ENCODE assay signal across 23 cellular contexts in the genomic region with DNA sequence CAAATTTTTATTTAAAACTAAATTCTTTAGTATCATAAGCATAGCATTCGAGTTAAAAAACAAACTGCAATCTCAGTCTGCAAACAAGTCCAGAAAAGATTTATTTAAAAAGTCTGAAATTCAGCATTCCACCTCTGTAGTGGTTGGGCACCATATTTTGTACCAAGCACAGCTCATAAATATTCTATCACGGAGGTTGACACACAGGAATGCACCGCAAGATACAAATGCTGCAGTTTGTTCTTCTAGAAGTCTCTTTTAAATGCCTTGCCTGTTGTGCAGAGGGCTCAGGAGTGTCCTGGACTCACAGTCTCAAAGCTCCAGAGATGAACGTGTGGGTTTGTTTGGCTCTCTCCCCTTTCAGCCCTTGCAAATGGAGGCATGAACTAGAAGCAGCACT.
DNase-seq lines count a peak whose midpoint lies in the region; ATAC-seq, FAIRE-seq and TF ChIP-seq lines count a peak whose summit lies in the region.
"Had no signal": no experiment of that assay in that cellular context is flagged by ENCODE, and none has a peak within 500 bp of the region (broad histone marks: within the 10 kb centered on the region; RNA-seq: fewer than 3 reads in every experiment).

No MANE protein-coding gene starts in this region.

- H3K9me1 ChIP-seq in IMR-90 (ENCODE audit: insufficient read depth, low read length) = peaks cover 29% of the 10 kb centered on the region

- H3K36me3 ChIP-seq in IMR-90 (ENCODE audit: control insufficient read depth, insufficient read depth, low read length) = no peaks in the 10 kb centered on the region
- no peaks in the 10 kb centered on the region for H3K36me3 ChIP-seq in H1 (ENCODE audit: control insufficient read depth in 2 of 4, insufficient read depth in 4 of 4, low read length in 3 of 4)
- no peaks in the 10 kb centered on the region for H3K36me3 ChIP-seq in muscle layer of duodenum (ENCODE audit: control insufficient read depth in 1 of 2, insufficient read depth in 2 of 2, low read length in 2 of 2)
- H3K36me3 ChIP-seq in vagina = no peaks in the 10 kb centered on the region
- H3K36me3 ChIP-seq: suprapubic skin had no signal

- H3K27ac Mint-ChIP-seq in T-helper 2 cell treated with Interferon-gamma antibody and Interleukin-4, amounts not matched to agents 5 μg/mL and 100 μg/mL, for 36 hours = no peak overlapping the region
- H3K27ac Mint-ChIP-seq: activated CD4-positive, alpha-beta memory T cell treated with anti-CD3 and anti-CD28 coated beads, Interleukin-2, amount 10 ng/mL, durations not matched to agents 7 days and 5 days; effector memory CD8-positive, alpha-beta T cell; progenitor cell of endocrine pancreas had no signal

- H3K4me3 ChIP-seq in IMR-90 (ENCODE audit: insufficient read depth, low read depth, low read length) = no peak overlapping the region
- no peak overlapping the region for H3K4me3 ChIP-seq in H1 (ENCODE audit: extremely low read depth in 1 of 4, insufficient read depth in 2 of 4, low read depth in 3 of 4, low read length in 4 of 4)
- H3K4me3 ChIP-seq in muscle layer of duodenum (ENCODE audit: low read depth in 1 of 2, low read length in 2 of 2) = no peak overlapping the region
- H3K4me3 ChIP-seq in vagina = no peak overlapping the region
- H3K4me3 ChIP-seq: suprapubic skin had no signal

- H3K18ac ChIP-seq in IMR-90 (ENCODE audit: low read depth, low read length) = peak overlapping the region; percentile 98
- no peak overlapping the region for H3K18ac ChIP-seq in H1 (ENCODE audit: extremely low read depth, low read length)

- peak overlapping the region; percentile 80 for H3K27ac ChIP-seq in IMR-90 (ENCODE audit: insufficient read depth, low read length)
- no peak overlapping the region for H3K27ac ChIP-seq in H1 (ENCODE audit: low read depth, low read length)
- peak overlapping the region; percentile 46 for H3K27ac ChIP-seq in muscle layer of duodenum (ENCODE audit: low read length)
- peak overlapping the region; percentile 53 for H3K27ac ChIP-seq in vagina
- H3K27ac ChIP-seq: HL-60 had no signal

- TF ChIP-seq RAD21 in IMR-90 (IDR thresholded peaks at IDR 0.05; ENCODE audit: low read length) (no peak), H1 (IDR thresholded peaks at IDR 0.05 in 1 of 2, conservative IDR thresholded peaks at IDR 0.05 in 1 of 2; ENCODE audit: low read depth in 2 of 2, low read length in 2 of 2) (no peak)

- no peaks in the 10 kb centered on the region for H3K36me3 Mint-ChIP-seq in T-helper 2 cell treated with Interferon-gamma antibody and Interleukin-4, amounts not matched to agents 5 μg/mL and 100 μg/mL, for 36 hours (ENCODE audit: low read depth)

- H3K79me1 ChIP-seq in IMR-90 (ENCODE audit: low read depth in 1 of 2, low read length in 2 of 2) = peaks cover 0 to 5% of the 10 kb centered on the region in 2 experiments; a peak in 2 of 4 replicates
- no peaks in the 10 kb centered on the region for H3K79me1 ChIP-seq in H1 (ENCODE audit: low read depth, low read length)

- H2BK120ac ChIP-seq in IMR-90 (ENCODE audit: low read depth, low read length) (peak overlapping the region; percentile 99), H1 (replicated peaks; ENCODE audit: low read depth, low read length) (no peak overlapping the region)

- H4K20me1 ChIP-seq in IMR-90 (ENCODE audit: insufficient read depth, low read length) = no peaks in the 10 kb centered on the region
- no peaks in the 10 kb centered on the region for H4K20me1 ChIP-seq in H1 (replicated peaks in 1 of 2; ENCODE audit: control insufficient read depth in 1 of 2, insufficient read depth in 2 of 2, low read length in 2 of 2)

- H3K23ac ChIP-seq in IMR-90 (ENCODE audit: low read depth, low read length) (peak overlapping the region; percentile 95), H1 (ENCODE audit: insufficient read length) (no peak overlapping the region)

- H3K27me3 ChIP-seq in IMR-90 (ENCODE audit: control insufficient read depth, insufficient read depth, low read length) (no peaks in the 10 kb centered on the region), H1 (replicated peaks in 1 of 4; ENCODE audit: control insufficient read depth in 3 of 4, extremely low read depth in 1 of 4, insufficient read depth in 3 of 4, low read length in 3 of 4) (no peaks in the 10 kb centered on the region), muscle layer of duodenum (ENCODE audit: low read depth, low read length) (no peaks in the 10 kb centered on the region), vagina (no peaks in the 10 kb centered on the region)
- H3K27me3 ChIP-seq: suprapubic skin had no signal

- no peak overlapping the region for H2BK12ac ChIP-seq in H1 (ENCODE audit: low read depth, low read length)

- no peak overlapping the region for H3K4me3 Mint-ChIP-seq in T-helper 2 cell treated with Interferon-gamma antibody and Interleukin-4, amounts not matched to agents 5 μg/mL and 100 μg/mL, for 36 hours
- H3K4me3 Mint-ChIP-seq: activated CD4-positive, alpha-beta memory T cell treated with anti-CD3 and anti-CD28 coated beads, Interleukin-2, amount 10 ng/mL, durations not matched to agents 7 days and 5 days; effector memory CD8-positive, alpha-beta T cell had no signal

- POLR2A ChIA-PET in IMR-90 (lab: Charles Lee; ENCODE audit: unreplicated experiment) (no interaction called here), H1 (lab: Charles Lee; ENCODE audit: partially characterized antibody) (no interaction called here)

- intact Hi-C loops in IMR-90 (cut with micrococcal nuclease) = loop anchor here (5.0 to 10.0 kb wide), 2 partner anchors 143 to 245 kb away; no protein-coding TSS in a partner anchor
- intact Hi-C loops in vagina (cut with DNase I) = no loop called here

- BruUV-seq in IMR-90 (replicated peaks; lab: Mats Ljungman, UMichigan) = no TSS peak

- H2BK5ac ChIP-seq in IMR-90 (ENCODE audit: low read depth, low read length, poor library complexity, severe bottlenecking) = peak overlapping the region; percentile 99
- H2BK5ac ChIP-seq in H1 (ENCODE audit: low read depth, low read length) = no peak overlapping the region

- H2AFZ ChIP-seq in IMR-90 (replicated peaks; ENCODE audit: low read length, poor library complexity) (peak overlapping the region; percentile 72), H1 (ENCODE audit: low read length) (0 out of 2 replicates have a peak overlapping the region, but pooled peaks have one; percentile 32)

- H3K4me1 ChIP-seq in IMR-90 (ENCODE audit: control insufficient read depth, insufficient read depth, low read length) (peaks cover 40% of the 10 kb centered on the region), H1 (replicated peaks in 1 of 4; ENCODE audit: control insufficient read depth in 3 of 4, insufficient read depth in 4 of 4, low read length in 3 of 4) (peaks cover 0 to 3% (median 0%) of the 10 kb centered on the region in 4 experiments; a peak in 1 of 7 replicates), muscle layer of duodenum (ENCODE audit: control insufficient read depth in 1 of 2, insufficient read depth in 2 of 2, low read length in 2 of 2) (peaks cover 7 to 12% of the 10 kb centered on the region in 2 donors), vagina (peaks cover 22% of the 10 kb centered on the region)

- CTCF ChIA-PET in IMR-90 (lab: Yijun Ruan, JAX) = interaction anchor here (2.3 kb wide), 1 partner anchor 48 kb away, joined by 8 read pairs; no protein-coding TSS in a partner anchor
- CTCF ChIA-PET in H1 (lab: Charles Lee; ENCODE audit: partially characterized antibody) = interaction anchor here (0.7 to 1.6 kb wide), 4 partner anchors 10 to 51 kb away, joined by 3 to 4 read pairs (median 4); no protein-coding TSS in a partner anchor

- peak overlapping the region; percentile 90 for H3K14ac ChIP-seq in IMR-90 (replicated peaks; ENCODE audit: low read depth, low read length)
- no peak overlapping the region for H3K14ac ChIP-seq in H1 (ENCODE audit: insufficient read length)

- H2AK9ac ChIP-seq in IMR-90 (replicated peaks; ENCODE audit: low read depth, low read length, poor library complexity) = peak overlapping the region; percentile 33

- no peaks in the 10 kb centered on the region for H3K79me2 ChIP-seq in H1 (ENCODE audit: control insufficient read depth in 1 of 2, insufficient read depth in 2 of 2, low read length in 2 of 2)

- H2BK20ac ChIP-seq in IMR-90 (ENCODE audit: low read depth, low read length) (peak overlapping the region; percentile 99), H1 (ENCODE audit: low read length) (no peak overlapping the region)

- no peak for FAIRE-seq in H1 (lab: Jason Lieb, UNC)
- FAIRE-seq: colon, GM12891 had no signal

- H3K9me3 ChIP-seq in IMR-90 (ENCODE audit: control insufficient read depth, insufficient read depth, low read length) (no peaks in the 10 kb centered on the region), H1 (ENCODE audit: insufficient read depth in 2 of 2, low read depth in 1 of 2, low read length in 1 of 2) (no peaks in the 10 kb centered on the region), muscle layer of duodenum (ENCODE audit: control insufficient read depth in 1 of 2, low read length in 2 of 2) (no peaks in the 10 kb centered on the region), vagina (no peaks in the 10 kb centered on the region)
- H3K9me3 ChIP-seq: suprapubic skin had no signal

- H4K5ac ChIP-seq in IMR-90 (ENCODE audit: low read depth, low read length) (peak overlapping the region; percentile 95), H1 (ENCODE audit: insufficient read length, low read depth, low read length) (no peak overlapping the region)

- H3K56ac ChIP-seq in IMR-90 (ENCODE audit: extremely low read depth, insufficient read depth, low read length) (peak overlapping the region; percentile 92), H1 (replicated peaks; ENCODE audit: insufficient read length, low read depth, low read length) (no peak overlapping the region)

- TF ChIP-seq EP300 in H1 (IDR thresholded peaks at IDR 0.05; ENCODE audit: borderline replicate concordance in 1 of 2, low read depth in 2 of 2, low read length in 2 of 2) = no peak

- ATAC-seq in IMR-90 (ENCODE audit: low read depth) = no peak
- ATAC-seq: effector memory CD8-positive, alpha-beta T cell had no signal

- in situ Hi-C loops in IMR-90 (cut with MboI; ENCODE audit: low sequenced_read_pairs) = no loop called here

- no peaks in the 10 kb centered on the region for H3K4me1 Mint-ChIP-seq in T-helper 2 cell treated with Interferon-gamma antibody and Interleukin-4, amounts not matched to agents 5 μg/mL and 100 μg/mL, for 36 hours (ENCODE audit: low read depth)
- H3K4me1 Mint-ChIP-seq: activated CD4-positive, alpha-beta memory T cell treated with anti-CD3 and anti-CD28 coated beads, Interleukin-2, amount 10 ng/mL, durations not matched to agents 7 days and 5 days had no signal

- H3K27me3 Mint-ChIP-seq in T-helper 2 cell treated with Interferon-gamma antibody and Interleukin-4, amounts not matched to agents 5 μg/mL and 100 μg/mL, for 36 hours (ENCODE audit: low read depth) = peaks cover 5% of the 10 kb centered on the region
- H3K27me3 Mint-ChIP-seq: progenitor cell of endocrine pancreas had no signal

- WGBS in IMR-90 (ENCODE audit: extremely low coverage in 2 of 2, insufficient read length in 1 of 2), 2 experiments = 67% methylated on average over 1 of the region's 4 CpGs; no CpG with 5 or more reads in 1 of the 2 experiments
- WGBS in H1 (ENCODE audit: extremely low coverage in 1 of 2, insufficient coverage in 1 of 2, insufficient read length in 1 of 2, insufficient replicate concordance in 2 of 2, low coverage in 1 of 2, low lambda C conversion rate in 2 of 2, missing lambda C conversion rate in 1 of 2), 2 experiments = 82% methylated on average over 4 of the region's 4 CpGs; no CpG with 5 or more reads in 1 of the 2 experiments

- peak overlapping the region; percentile 99 for H3K4ac ChIP-seq in IMR-90 (ENCODE audit: low read depth, low read length)
- H3K4ac ChIP-seq in H1 (replicated peaks; ENCODE audit: insufficient read length, low read depth, low read length) = no peak overlapping the region

- peak overlapping the region; percentile 50 for H3K9ac ChIP-seq in IMR-90 (ENCODE audit: low read depth, low read length)
- H3K9ac ChIP-seq in H1 (replicated peaks in 1 of 4; ENCODE audit: extremely low read depth in 1 of 4, low read depth in 3 of 4, low read length in 3 of 4) = no peak overlapping the region

- H2AK5ac ChIP-seq in IMR-90 (ENCODE audit: low read depth, low read length) = peak overlapping the region; percentile 91
- no peak overlapping the region for H2AK5ac ChIP-seq in H1 (ENCODE audit: low read depth, low read length)

- no peak for DNase-seq in IMR-90
- no peak for DNase-seq in H1 (ENCODE audit: low read depth in 1 of 2, low spot score in 2 of 2)
- DNase-seq in vagina (ENCODE audit: extremely low spot score in 2 of 2) = no peak
- DNase-seq in T-helper 2 cell treated with Interferon-gamma antibody and Interleukin-4, amounts not matched to agents 5 μg/mL and 100 μg/mL, for 36 hours (ENCODE audit: low spot score) = no peak
- no peak for DNase-seq in T1000 (lab: John Stamatoyannopoulos, UW)
- no peak for DNase-seq in NCI-H82 (lab: John Stamatoyannopoulos, UW)
- DNase-seq: activated CD4-positive, alpha-beta memory T cell treated with anti-CD3 and anti-CD28 coated beads, Interleukin-2, amount 10 ng/mL, durations not matched to agents 7 days and 5 days; activated effector memory CD4-positive, alpha-beta T cell treated with anti-CD3 and anti-CD28 coated beads, Interleukin-2, amount 50 U/mL, for 16 hours; activated T-cell treated with anti-CD3 and anti-CD28 coated beads for 4 hours; DMS79 treated with DMSO at 0.1 percent for 48 hours; effector memory CD8-positive, alpha-beta T cell; NCI-H1105 treated with DMSO at 0.1 percent for 48 hours; NCI-H2081 treated with DMSO at 0.1 percent for 48 hours; NCI-H446 treated with DMSO at 0.1 percent for 48 hours; NK-92 treated with Interleukin-12 subunit alpha and Interleukin-12 subunit beta, amount 100 ng/mL, for 24 hours; stimulated activated CD4-positive, alpha-beta T cell treated with anti-CD3 and anti-CD28 coated beads, Interleukin-1b, Interleukin-23, amount 100 ng/mL, for 48 hours; T-helper 9 cell had no signal

- H3K23me2 ChIP-seq in H1 (ENCODE audit: low read depth, low read length) = no peaks in the 10 kb centered on the region

- H2BK15ac ChIP-seq in IMR-90 (ENCODE audit: low read depth, low read length) = peak overlapping the region; percentile 88
- H2BK15ac ChIP-seq in H1 (ENCODE audit: low read length) = no peak overlapping the region

- H4K91ac ChIP-seq in IMR-90 (ENCODE audit: insufficient read depth, low read depth, low read length) (peak overlapping the region; percentile 99), H1 (replicated peaks; ENCODE audit: insufficient read length, low read length) (no peak overlapping the region)

- no peak for TF ChIP-seq POLR2A in IMR-90 (IDR thresholded peaks at IDR 0.05; ENCODE audit: low read depth, low read length)
- TF ChIP-seq POLR2A in H1 (IDR thresholded peaks at IDR 0.05; ENCODE audit: control extremely low read depth in 1 of 2, low read depth in 2 of 2, low read length in 2 of 2) = no peak
- TF ChIP-seq POLR2A in vagina (IDR thresholded peaks at IDR 0.05) = no peak

- H4K8ac ChIP-seq in IMR-90 (ENCODE audit: low read depth in 2 of 2, low read length in 2 of 2) (peak overlapping the region; percentile 92 to 98), H1 (ENCODE audit: extremely low read depth, insufficient read depth, low read length) (no peak overlapping the region)

- TF ChIP-seq CTCF in IMR-90 (conservative IDR thresholded peaks at IDR 0.05; ENCODE audit: low read depth, low read length) (no peak), H1 (IDR thresholded peaks at IDR 0.05; ENCODE audit: control extremely low read depth in 1 of 3, insufficient read depth in 1 of 3, low read depth in 1 of 3, low read length in 3 of 3) (no peak), vagina (IDR thresholded peaks at IDR 0.05) (no peak)

- H3K4me2 ChIP-seq in IMR-90 (ENCODE audit: low read depth, low read length) (no peak overlapping the region), H1 (ENCODE audit: insufficient read depth in 1 of 2, low read depth in 2 of 2, low read length in 2 of 2) (no peak overlapping the region)

- H3K9me3 Mint-ChIP-seq in T-helper 2 cell treated with Interferon-gamma antibody and Interleukin-4, amounts not matched to agents 5 μg/mL and 100 μg/mL, for 36 hours = no peaks in the 10 kb centered on the region
- H3K9me3 Mint-ChIP-seq: activated CD4-positive, alpha-beta memory T cell treated with anti-CD3 and anti-CD28 coated beads, Interleukin-2, amount 10 ng/mL, durations not matched to agents 7 days and 5 days; effector memory CD8-positive, alpha-beta T cell had no signal

- dilution Hi-C loops in IMR-90 (cut with HindIII; ENCODE audit: low sequenced_read_pairs, unreplicated experiment) = no loop called here
